7 cellular contexts compared by ENCODE assay signal in genomic region chr3:194395767-194396527, GRCh38. TPM values are rescaled to one million over a fixed set of nuclear protein-coding genes. Genes with fewer than 3 reads are reported as not detected.
A peak's percentile ranks its signal among the peaks of the same experiment; 100 is the strongest.
DNase-seq lines count a peak whose midpoint lies in the region; ATAC-seq and TF ChIP-seq lines count a peak whose summit lies in the region.

No MANE protein-coding gene starts in this region.

- TF ChIP-seq CTCF in hepatocyte (IDR thresholded peaks at IDR 0.05; ENCODE audit: poor library complexity) = no peak

- ATAC-seq in HG03025 (IDR thresholded peaks at IDR 0.05; ENCODE audit: low FRiP score, unreplicated experiment) = no peak

- DNase-seq in NCI-H510A (lab: John Stamatoyannopoulos, UW) = peak; percentile 47
- peak; percentile 23 for DNase-seq in activated T-cell treated with anti-CD3 and anti-CD28 coated beads for 24 hours (ENCODE audit: low read depth)
- DNase-seq in hepatocyte (ENCODE audit: low spot score) = peak; percentile 64
- DNase-seq in stimulated activated CD4-positive, alpha-beta T cell treated with anti-CD3 and anti-CD28 coated beads, Interleukin-2, amount 100 ng/mL, for 4 hours (ENCODE audit: low read depth) = peak; percentile 70
- DNase-seq in NCI-H2196 (lab: John Stamatoyannopoulos, UW; ENCODE audit: unreplicated experiment) = no peak
- no peak for DNase-seq in NCI-H2081 (lab: John Stamatoyannopoulos, UW)

- H3K9me2 ChIP-seq in hepatocyte (replicated peaks; ENCODE audit: insufficient read depth) = no peaks in the 10 kb centered on the region

- no peaks in the 10 kb centered on the region for H3K79me2 ChIP-seq in hepatocyte

- no peaks in the 10 kb centered on the region for H3K9me3 ChIP-seq in hepatocyte (ENCODE audit: low read depth)

- peak overlapping the region; percentile 22 for H2AFZ ChIP-seq in hepatocyte

- no peaks in the 10 kb centered on the region for H4K20me1 ChIP-seq in hepatocyte (ENCODE audit: insufficient read depth, poor library complexity, severe bottlenecking)

- H3K27ac ChIP-seq in hepatocyte = peak overlapping the region; percentile 89

- 35% methylated on average over 25 of the region's 25 CpGs for WGBS in hepatocyte (ENCODE audit: low lambda C conversion rate, missing lambda C conversion rate)

- H3K4me3 ChIP-seq in hepatocyte = no peak overlapping the region

- peaks cover 20% of the 10 kb centered on the region for H3K4me1 ChIP-seq in hepatocyte (ENCODE audit: insufficient read depth)

- H3K27me3 ChIP-seq in hepatocyte = peaks cover 10% of the 10 kb centered on the region

- H3K4me2 ChIP-seq in hepatocyte = peak overlapping the region; percentile 73

- no peaks in the 10 kb centered on the region for H3K36me3 ChIP-seq in hepatocyte (replicated peaks; ENCODE audit: insufficient read depth, low read depth)

RNA-seq across cellular contexts. Expression of gene GP5, which starts 3.1 kb away (rescaled TPM):
- 0.27 and 0.52 TPM in 2 replicates for total RNA-seq in hepatocyte
- polyA plus RNA-seq in hepatocyte = 0.04 TPM in 1 of 2 replicates, not detected in the other

RNA-seq across cellular contexts. Expression of gene LRRC15, which starts 26.4 kb away (rescaled TPM):
- not detected in 2 replicates for total RNA-seq in hepatocyte
- polyA plus RNA-seq in hepatocyte = not detected in 2 replicates

RNA-seq across cellular contexts. Expression of gene CPN2, which starts 44.8 kb away (rescaled TPM):
- 3.3 and 3.5 TPM in 2 replicates for total RNA-seq in hepatocyte
- 2.2 and 4.6 TPM in 2 replicates for polyA plus RNA-seq in hepatocyte

Comparison
In these comparisons a context has a peak if more than half of its experiments do, and no peak if none do; other contexts are left out.
1. DNase-seq: peak in NCI-H510A (single experiment), activated T-cell treated with anti-CD3 and anti-CD28 coated beads for 24 hours (single experiment), hepatocyte (single experiment) and stimulated activated CD4-positive, alpha-beta T cell treated with anti-CD3 and anti-CD28 coated beads, Interleukin-2, amount 100 ng/mL, for 4 hours (single experiment); none in NCI-H2196 (single experiment) and NCI-H2081 (0 of 2).